Comparison of ENCODE assay signal across 1 cellular context in the genomic region with DNA sequence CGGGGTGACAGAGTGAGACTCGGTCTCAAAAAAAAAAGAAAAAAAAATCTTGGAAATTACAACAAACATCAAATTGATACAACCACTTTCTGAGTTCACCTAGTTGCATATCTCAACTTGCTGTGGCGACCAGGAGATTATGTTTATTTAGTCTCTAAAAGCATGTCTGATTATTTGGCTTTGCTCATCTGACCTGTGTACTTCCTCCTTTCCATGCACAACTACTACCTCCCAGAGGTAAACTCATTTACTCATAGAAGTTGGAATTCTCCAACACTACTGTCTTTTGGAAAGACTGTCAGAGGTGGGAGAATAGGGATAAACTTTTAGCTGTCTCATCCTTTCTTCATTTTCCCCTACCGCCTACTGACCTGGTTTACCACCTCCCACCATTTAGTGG.
A peak's percentile ranks its signal among the peaks of the same experiment; 100 is the strongest.
TF ChIP-seq lines count a peak whose summit lies in the region.

No MANE protein-coding gene starts in this region.

TF ChIP-seq in HepG2, 621 proteins besides CTCF, POLR2A, EP300 and RAD21 (continues in another document):
- TF ChIP-seq, protein P1, sequence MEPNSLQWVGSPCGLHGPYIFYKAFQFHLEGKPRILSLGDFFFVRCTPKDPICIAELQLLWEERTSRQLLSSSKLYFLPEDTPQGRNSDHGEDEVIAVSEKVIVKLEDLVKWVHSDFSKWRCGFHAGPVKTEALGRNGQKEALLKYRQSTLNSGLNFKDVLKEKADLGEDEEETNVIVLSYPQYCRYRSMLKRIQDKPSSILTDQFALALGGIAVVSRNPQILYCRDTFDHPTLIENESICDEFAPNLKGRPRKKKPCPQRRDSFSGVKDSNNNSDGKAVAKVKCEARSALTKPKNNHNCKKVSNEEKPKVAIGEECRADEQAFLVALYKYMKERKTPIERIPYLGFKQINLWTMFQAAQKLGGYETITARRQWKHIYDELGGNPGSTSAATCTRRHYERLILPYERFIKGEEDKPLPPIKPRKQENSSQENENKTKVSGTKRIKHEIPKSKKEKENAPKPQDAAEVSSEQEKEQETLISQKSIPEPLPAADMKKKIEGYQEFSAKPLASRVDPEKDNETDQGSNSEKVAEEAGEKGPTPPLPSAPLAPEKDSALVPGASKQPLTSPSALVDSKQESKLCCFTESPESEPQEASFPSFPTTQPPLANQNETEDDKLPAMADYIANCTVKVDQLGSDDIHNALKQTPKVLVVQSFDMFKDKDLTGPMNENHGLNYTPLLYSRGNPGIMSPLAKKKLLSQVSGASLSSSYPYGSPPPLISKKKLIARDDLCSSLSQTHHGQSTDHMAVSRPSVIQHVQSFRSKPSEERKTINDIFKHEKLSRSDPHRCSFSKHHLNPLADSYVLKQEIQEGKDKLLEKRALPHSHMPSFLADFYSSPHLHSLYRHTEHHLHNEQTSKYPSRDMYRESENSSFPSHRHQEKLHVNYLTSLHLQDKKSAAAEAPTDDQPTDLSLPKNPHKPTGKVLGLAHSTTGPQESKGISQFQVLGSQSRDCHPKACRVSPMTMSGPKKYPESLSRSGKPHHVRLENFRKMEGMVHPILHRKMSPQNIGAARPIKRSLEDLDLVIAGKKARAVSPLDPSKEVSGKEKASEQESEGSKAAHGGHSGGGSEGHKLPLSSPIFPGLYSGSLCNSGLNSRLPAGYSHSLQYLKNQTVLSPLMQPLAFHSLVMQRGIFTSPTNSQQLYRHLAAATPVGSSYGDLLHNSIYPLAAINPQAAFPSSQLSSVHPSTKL (CRISPR knock-in tag; IDR thresholded peaks at IDR 0.05) = peak; percentile 59; the same call in 1 of the 2 replicates
- TF ChIP-seq MIXL1 (CRISPR knock-in tag; IDR thresholded peaks at IDR 0.05) = peak; percentile 47; the same call in 1 of the 2 replicates
- 0 out of 2 replicates have a peak, but pooled peaks have one; percentile 17 for TF ChIP-seq IRF2 (CRISPR knock-in tag; IDR thresholded peaks at IDR 0.05)
- no peak for TF ChIP-seq NFYC (CRISPR knock-in tag; IDR thresholded peaks at IDR 0.05)
- TF ChIP-seq ZNF12 (CRISPR knock-in tag; IDR thresholded peaks at IDR 0.05) = no peak
- TF ChIP-seq, protein P2, sequence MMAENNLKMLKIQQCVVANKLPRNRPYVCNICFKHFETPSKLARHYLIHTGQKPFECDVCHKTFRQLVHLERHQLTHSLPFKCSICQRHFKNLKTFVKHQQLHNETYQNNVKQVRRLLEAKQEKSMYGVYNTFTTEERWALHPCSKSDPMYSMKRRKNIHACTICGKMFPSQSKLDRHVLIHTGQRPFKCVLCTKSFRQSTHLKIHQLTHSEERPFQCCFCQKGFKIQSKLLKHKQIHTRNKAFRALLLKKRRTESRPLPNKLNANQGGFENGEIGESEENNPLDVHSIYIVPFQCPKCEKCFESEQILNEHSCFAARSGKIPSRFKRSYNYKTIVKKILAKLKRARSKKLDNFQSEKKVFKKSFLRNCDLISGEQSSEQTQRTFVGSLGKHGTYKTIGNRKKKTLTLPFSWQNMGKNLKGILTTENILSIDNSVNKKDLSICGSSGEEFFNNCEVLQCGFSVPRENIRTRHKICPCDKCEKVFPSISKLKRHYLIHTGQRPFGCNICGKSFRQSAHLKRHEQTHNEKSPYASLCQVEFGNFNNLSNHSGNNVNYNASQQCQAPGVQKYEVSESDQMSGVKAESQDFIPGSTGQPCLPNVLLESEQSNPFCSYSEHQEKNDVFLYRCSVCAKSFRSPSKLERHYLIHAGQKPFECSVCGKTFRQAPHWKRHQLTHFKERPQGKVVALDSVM (CRISPR knock-in tag; IDR thresholded peaks at IDR 0.05) = peak; percentile 23; the same call in 1 of the 2 replicates
- TF ChIP-seq HNF4A (CRISPR knock-in tag; IDR thresholded peaks at IDR 0.05) = 0 out of 2 replicates have a peak, but pooled peaks have one; percentile 14
- TF ChIP-seq GATA4 (IDR thresholded peaks at IDR 0.05; ENCODE audit: borderline replicate concordance, low read depth) = no peak
- TF ChIP-seq PPARG (CRISPR knock-in tag; conservative IDR thresholded peaks at IDR 0.05) = 0 out of 2 replicates have a peak, but pooled peaks have one; percentile 14
- TF ChIP-seq, protein P3, sequence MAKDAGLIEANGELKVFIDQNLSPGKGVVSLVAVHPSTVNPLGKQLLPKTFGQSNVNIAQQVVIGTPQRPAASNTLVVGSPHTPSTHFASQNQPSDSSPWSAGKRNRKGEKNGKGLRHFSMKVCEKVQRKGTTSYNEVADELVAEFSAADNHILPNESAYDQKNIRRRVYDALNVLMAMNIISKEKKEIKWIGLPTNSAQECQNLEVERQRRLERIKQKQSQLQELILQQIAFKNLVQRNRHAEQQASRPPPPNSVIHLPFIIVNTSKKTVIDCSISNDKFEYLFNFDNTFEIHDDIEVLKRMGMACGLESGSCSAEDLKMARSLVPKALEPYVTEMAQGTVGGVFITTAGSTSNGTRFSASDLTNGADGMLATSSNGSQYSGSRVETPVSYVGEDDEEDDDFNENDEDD (CRISPR knock-in tag; IDR thresholded peaks at IDR 0.05; ENCODE audit: borderline replicate concordance) = no peak
- TF ChIP-seq, protein P4, sequence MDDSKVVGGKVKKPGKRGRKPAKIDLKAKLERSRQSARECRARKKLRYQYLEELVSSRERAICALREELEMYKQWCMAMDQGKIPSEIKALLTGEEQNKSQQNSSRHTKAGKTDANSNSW (CRISPR knock-in tag; IDR thresholded peaks at IDR 0.05; ENCODE audit: borderline replicate concordance) = no peak
- TF ChIP-seq, protein P5, sequence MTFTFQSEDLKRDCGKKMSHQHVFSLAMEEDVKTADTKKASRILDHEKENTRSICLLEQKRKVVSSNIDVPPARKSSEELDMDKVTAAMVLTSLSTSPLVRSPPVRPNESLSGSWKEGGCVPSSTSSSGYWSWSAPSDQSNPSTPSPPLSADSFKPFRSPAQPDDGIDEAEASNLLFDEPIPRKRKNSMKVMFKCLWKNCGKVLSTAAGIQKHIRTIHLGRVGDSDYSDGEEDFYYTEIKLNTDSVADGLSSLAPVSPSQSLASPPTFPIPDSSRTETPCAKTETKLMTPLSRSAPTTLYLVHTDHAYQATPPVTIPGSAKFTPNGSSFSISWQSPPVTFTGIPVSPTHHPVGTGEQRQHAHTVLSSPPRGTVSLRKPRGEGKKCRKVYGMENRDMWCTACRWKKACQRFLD (CRISPR knock-in tag; IDR thresholded peaks at IDR 0.05; ENCODE audit: borderline replicate concordance) = no peak
- TF ChIP-seq, protein P6, sequence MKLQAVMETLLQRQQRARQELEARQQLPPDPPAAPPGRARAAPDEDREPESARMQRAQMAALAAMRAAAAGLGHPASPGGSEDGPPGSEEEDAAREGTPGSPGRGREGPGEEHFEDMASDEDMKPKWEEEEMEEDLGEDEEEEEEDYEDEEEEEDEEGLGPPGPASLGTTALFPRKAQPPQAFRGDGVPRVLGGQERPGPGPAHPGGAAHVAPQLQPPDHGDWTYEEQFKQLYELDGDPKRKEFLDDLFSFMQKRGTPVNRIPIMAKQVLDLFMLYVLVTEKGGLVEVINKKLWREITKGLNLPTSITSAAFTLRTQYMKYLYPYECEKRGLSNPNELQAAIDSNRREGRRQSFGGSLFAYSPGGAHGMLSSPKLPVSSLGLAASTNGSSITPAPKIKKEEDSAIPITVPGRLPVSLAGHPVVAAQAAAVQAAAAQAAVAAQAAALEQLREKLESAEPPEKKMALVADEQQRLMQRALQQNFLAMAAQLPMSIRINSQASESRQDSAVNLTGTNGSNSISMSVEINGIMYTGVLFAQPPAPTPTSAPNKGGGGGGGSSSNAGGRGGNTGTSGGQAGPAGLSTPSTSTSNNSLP (IDR thresholded peaks at IDR 0.05; ENCODE audit: low read depth, low read length) = peak; percentile 63
- TF ChIP-seq NONO (IDR thresholded peaks at IDR 0.05) = no peak
- TF ChIP-seq NONO (CRISPR knock-in tag; conservative IDR thresholded peaks at IDR 0.05) = no peak
- no peak for TF ChIP-seq FOXK1 (CRISPR knock-in tag; IDR thresholded peaks at IDR 0.05; ENCODE audit: borderline replicate concordance, low read depth)
- no peak for TF ChIP-seq ZNF83 (CRISPR knock-in tag; IDR thresholded peaks at IDR 0.05; ENCODE audit: borderline replicate concordance)
- TF ChIP-seq ZNF792 (CRISPR knock-in tag; IDR thresholded peaks at IDR 0.05) = peak; percentile 99
- peak; percentile 39; the same call in 1 of the 2 replicates for TF ChIP-seq RXRB (CRISPR knock-in tag; IDR thresholded peaks at IDR 0.05; ENCODE audit: borderline replicate concordance)
- TF ChIP-seq SOX13 (IDR thresholded peaks at IDR 0.05) = no peak
- TF ChIP-seq SOX13 (CRISPR knock-in tag; conservative IDR thresholded peaks at IDR 0.05 in 1 of 2, IDR thresholded peaks at IDR 0.05 in 1 of 2) = peak in 1 of 2 experiments; percentile 26; a peak in 1 of 4 replicates
- TF ChIP-seq ELF3 (CRISPR knock-in tag; IDR thresholded peaks at IDR 0.05) = peak; percentile 92
- TF ChIP-seq, protein P7, sequence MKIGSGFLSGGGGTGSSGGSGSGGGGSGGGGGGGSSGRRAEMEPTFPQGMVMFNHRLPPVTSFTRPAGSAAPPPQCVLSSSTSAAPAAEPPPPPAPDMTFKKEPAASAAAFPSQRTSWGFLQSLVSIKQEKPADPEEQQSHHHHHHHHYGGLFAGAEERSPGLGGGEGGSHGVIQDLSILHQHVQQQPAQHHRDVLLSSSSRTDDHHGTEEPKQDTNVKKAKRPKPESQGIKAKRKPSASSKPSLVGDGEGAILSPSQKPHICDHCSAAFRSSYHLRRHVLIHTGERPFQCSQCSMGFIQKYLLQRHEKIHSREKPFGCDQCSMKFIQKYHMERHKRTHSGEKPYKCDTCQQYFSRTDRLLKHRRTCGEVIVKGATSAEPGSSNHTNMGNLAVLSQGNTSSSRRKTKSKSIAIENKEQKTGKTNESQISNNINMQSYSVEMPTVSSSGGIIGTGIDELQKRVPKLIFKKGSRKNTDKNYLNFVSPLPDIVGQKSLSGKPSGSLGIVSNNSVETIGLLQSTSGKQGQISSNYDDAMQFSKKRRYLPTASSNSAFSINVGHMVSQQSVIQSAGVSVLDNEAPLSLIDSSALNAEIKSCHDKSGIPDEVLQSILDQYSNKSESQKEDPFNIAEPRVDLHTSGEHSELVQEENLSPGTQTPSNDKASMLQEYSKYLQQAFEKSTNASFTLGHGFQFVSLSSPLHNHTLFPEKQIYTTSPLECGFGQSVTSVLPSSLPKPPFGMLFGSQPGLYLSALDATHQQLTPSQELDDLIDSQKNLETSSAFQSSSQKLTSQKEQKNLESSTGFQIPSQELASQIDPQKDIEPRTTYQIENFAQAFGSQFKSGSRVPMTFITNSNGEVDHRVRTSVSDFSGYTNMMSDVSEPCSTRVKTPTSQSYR (CRISPR knock-in tag; IDR thresholded peaks at IDR 0.05; ENCODE audit: borderline replicate concordance) = no peak
- TF ChIP-seq, protein P8, sequence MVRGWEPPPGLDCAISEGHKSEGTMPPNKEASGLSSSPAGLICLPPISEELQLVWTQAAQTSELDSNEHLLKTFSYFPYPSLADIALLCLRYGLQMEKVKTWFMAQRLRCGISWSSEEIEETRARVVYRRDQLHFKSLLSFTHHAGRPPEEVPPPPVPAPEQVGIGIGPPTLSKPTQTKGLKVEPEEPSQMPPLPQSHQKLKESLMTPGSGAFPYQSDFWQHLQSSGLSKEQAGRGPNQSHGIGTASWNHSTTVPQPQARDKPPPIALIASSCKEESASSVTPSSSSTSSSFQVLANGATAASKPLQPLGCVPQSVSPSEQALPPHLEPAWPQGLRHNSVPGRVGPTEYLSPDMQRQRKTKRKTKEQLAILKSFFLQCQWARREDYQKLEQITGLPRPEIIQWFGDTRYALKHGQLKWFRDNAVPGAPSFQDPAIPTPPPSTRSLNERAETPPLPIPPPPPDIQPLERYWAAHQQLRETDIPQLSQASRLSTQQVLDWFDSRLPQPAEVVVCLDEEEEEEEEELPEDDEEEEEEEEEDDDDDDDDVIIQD (CRISPR knock-in tag; IDR thresholded peaks at IDR 0.05; ENCODE audit: low read depth) = peak; percentile 35; the same call in 1 of the 2 replicates
- no peak for TF ChIP-seq HDAC1 (CRISPR knock-in tag; IDR thresholded peaks at IDR 0.05)
- peak; percentile 34; the same call in 1 of the 2 replicates for TF ChIP-seq NFIC (IDR thresholded peaks at IDR 0.05; ENCODE audit: low read length)
- no peak for TF ChIP-seq PHF5A (CRISPR knock-in tag; IDR thresholded peaks at IDR 0.05; ENCODE audit: low read depth, unreplicated experiment)
- TF ChIP-seq GATAD2A (CRISPR knock-in tag; IDR thresholded peaks at IDR 0.05) = peak; percentile 55
- peak; percentile 66 for TF ChIP-seq MED1 (CRISPR knock-in tag; IDR thresholded peaks at IDR 0.05)
- TF ChIP-seq, protein P9, sequence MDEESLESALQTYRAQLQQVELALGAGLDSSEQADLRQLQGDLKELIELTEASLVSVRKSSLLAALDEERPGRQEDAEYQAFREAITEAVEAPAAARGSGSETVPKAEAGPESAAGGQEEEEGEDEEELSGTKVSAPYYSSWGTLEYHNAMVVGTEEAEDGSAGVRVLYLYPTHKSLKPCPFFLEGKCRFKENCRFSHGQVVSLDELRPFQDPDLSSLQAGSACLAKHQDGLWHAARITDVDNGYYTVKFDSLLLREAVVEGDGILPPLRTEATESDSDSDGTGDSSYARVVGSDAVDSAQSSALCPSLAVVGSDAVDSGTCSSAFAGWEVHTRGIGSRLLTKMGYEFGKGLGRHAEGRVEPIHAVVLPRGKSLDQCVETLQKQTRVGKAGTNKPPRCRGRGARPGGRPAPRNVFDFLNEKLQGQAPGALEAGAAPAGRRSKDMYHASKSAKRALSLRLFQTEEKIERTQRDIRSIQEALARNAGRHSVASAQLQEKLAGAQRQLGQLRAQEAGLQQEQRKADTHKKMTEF (CRISPR knock-in tag; IDR thresholded peaks at IDR 0.05) = peak; percentile 47; the same call in 1 of the 2 replicates
- no peak for TF ChIP-seq TRIM24 (CRISPR knock-in tag; IDR thresholded peaks at IDR 0.05)
- peak; percentile 45; the same call in 1 of the 2 replicates for TF ChIP-seq HMG20A (CRISPR knock-in tag; IDR thresholded peaks at IDR 0.05; ENCODE audit: borderline replicate concordance)
- TF ChIP-seq TGIF2 (CRISPR knock-in tag; IDR thresholded peaks at IDR 0.05) = no peak
- no peak for TF ChIP-seq THYN1 (CRISPR knock-in tag; IDR thresholded peaks at IDR 0.05; ENCODE audit: borderline replicate concordance, low read depth)
- TF ChIP-seq ISL2 (CRISPR knock-in tag; IDR thresholded peaks at IDR 0.05) = peak; percentile 45; the same call in 1 of the 2 replicates
- TF ChIP-seq, protein P10, sequence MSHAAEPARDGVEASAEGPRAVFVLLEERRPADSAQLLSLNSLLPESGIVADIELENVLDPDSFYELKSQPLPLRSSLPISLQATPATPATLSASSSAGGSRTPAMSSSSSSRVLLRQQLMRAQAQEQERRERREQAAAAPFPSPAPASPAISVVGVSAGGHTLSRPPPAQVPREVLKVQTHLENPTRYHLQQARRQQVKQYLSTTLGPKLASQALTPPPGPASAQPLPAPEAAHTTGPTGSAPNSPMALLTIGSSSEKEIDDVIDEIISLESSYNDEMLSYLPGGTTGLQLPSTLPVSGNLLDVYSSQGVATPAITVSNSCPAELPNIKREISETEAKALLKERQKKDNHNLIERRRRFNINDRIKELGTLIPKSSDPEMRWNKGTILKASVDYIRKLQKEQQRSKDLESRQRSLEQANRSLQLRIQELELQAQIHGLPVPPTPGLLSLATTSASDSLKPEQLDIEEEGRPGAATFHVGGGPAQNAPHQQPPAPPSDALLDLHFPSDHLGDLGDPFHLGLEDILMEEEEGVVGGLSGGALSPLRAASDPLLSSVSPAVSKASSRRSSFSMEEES (CRISPR knock-in tag; IDR thresholded peaks at IDR 0.05) = peak; percentile 47; the same call in 1 of the 2 replicates
- no peak for TF ChIP-seq ZNF160 (CRISPR knock-in tag; IDR thresholded peaks at IDR 0.05)
- no peak for TF ChIP-seq ZNF496 (CRISPR knock-in tag; IDR thresholded peaks at IDR 0.05; ENCODE audit: insufficient replicate concordance)
- peak; percentile 66 for TF ChIP-seq SAP130 (CRISPR knock-in tag; IDR thresholded peaks at IDR 0.05; ENCODE audit: low read depth)
- TF ChIP-seq PRPF4 (IDR thresholded peaks at IDR 0.05; ENCODE audit: low read depth, low read length, poor library complexity, severe bottlenecking) = no peak
- peak; percentile 30 for TF ChIP-seq STAG1 (CRISPR knock-in tag; IDR thresholded peaks at IDR 0.05)
- TF ChIP-seq ELF1 (CRISPR knock-in tag; IDR thresholded peaks at IDR 0.05) = peak; percentile 32; the same call in 1 of the 2 replicates
- no peak for TF ChIP-seq FOXA1 (IDR thresholded peaks at IDR 0.05)
- 0 out of 2 replicates have a peak, but pooled peaks have one; percentile 22 for TF ChIP-seq FOXA1 (CRISPR knock-in tag; IDR thresholded peaks at IDR 0.05)
- no peak for TF ChIP-seq AGO2 (optimal IDR thresholded peaks at IDR 0.05; ENCODE audit: low read depth, low read length)
